ENCODE assay signal across 14 cellular contexts in genomic region chr14:73166399-73166798, GRCh38. TPM values are rescaled to one million over a fixed set of nuclear protein-coding genes. Genes with fewer than 3 reads are reported as not detected.
A peak's percentile ranks its signal among the peaks of the same experiment; 100 is the strongest.
DNase-seq lines count a peak whose midpoint lies in the region; ATAC-seq and TF ChIP-seq lines count a peak whose summit lies in the region.
"Had no signal": no experiment of that assay in that cellular context is flagged by ENCODE, and none has a peak within 500 bp of the region (broad histone marks: within the 10 kb centered on the region; RNA-seq: fewer than 3 reads in every experiment).

No MANE protein-coding gene starts in this region.

- no peak overlapping the region for H3K27ac Mint-ChIP-seq in T-helper 17 cell
- no peak overlapping the region for H3K27ac Mint-ChIP-seq in activated naive CD8-positive, alpha-beta T cell treated with anti-CD3 and anti-CD28 coated beads for 36 hours
- H3K27ac Mint-ChIP-seq: GM23338 had no signal

- H3K27ac ChIP-seq in RWPE1, result no peak overlapping the region
- H3K27ac ChIP-seq in caudate nucleus (ENCODE audit: low read depth, low read length), result peak overlapping the region; percentile 65
- H3K27ac ChIP-seq in substantia nigra (ENCODE audit: low read depth, low read length, poor library complexity, severe bottlenecking), result peak overlapping the region; percentile 98
- H3K27ac ChIP-seq: BLaER1 had no signal

- no peaks in the 10 kb centered on the region for H3K27me3 Mint-ChIP-seq in T-helper 17 cell
- H3K27me3 Mint-ChIP-seq in activated naive CD8-positive, alpha-beta T cell treated with anti-CD3 and anti-CD28 coated beads for 36 hours, result no peaks in the 10 kb centered on the region
- H3K27me3 Mint-ChIP-seq: CD8-positive, alpha-beta memory T cell had no signal

- POLR2A ChIA-PET in RWPE1 (lab: Yijun Ruan, JAX; ENCODE audit: low non-redundant PET), result no interaction called here

- no peak overlapping the region for H3K4me3 Mint-ChIP-seq in T-helper 17 cell
- H3K4me3 Mint-ChIP-seq in activated naive CD8-positive, alpha-beta T cell treated with anti-CD3 and anti-CD28 coated beads for 36 hours, result no peak overlapping the region
- H3K4me3 Mint-ChIP-seq: CD8-positive, alpha-beta memory T cell; GM23338 had no signal

- no peak for ATAC-seq in T-helper 17 cell
- ATAC-seq: GM23338 had no signal

- DNase-seq in RWPE1 (ENCODE audit: low spot score) (peak; percentile 29), caudate nucleus (lab: John Stamatoyannopoulos, UW) (no peak), iris pigment epithelial cell (ENCODE audit: low read depth) (peak; percentile 35), substantia nigra (lab: John Stamatoyannopoulos, UW) (no peak), T-helper 17 cell (no peak), kidney glomerular epithelial cell (lab: John Stamatoyannopoulos, UW) (no peak)
- no peak for DNase-seq in activated naive CD8-positive, alpha-beta T cell treated with anti-CD3 and anti-CD28 coated beads for 36 hours
- DNase-seq: 8988T; AML-193; CD8-positive, alpha-beta memory T cell; DMS53; H7 had no signal

- H3K9me3 ChIP-seq in T-helper 17 cell (ENCODE audit: control insufficient read depth, low read length, poor library complexity, severe bottlenecking), result no peaks in the 10 kb centered on the region
- H3K9me3 ChIP-seq: BLaER1 had no signal

- CTCF ChIA-PET in RWPE1 (lab: Yijun Ruan, JAX), result interaction anchor here (0.6 kb wide), 1 partner anchor 763 kb away, joined by 3 read pairs; no protein-coding TSS in a partner anchor

- no peak for TF ChIP-seq CTCF in RWPE1 (conservative IDR thresholded peaks at IDR 0.05; ENCODE audit: low read depth)

- H3K9me3 Mint-ChIP-seq in activated naive CD8-positive, alpha-beta T cell treated with anti-CD3 and anti-CD28 coated beads for 36 hours, result no peaks in the 10 kb centered on the region
- H3K9me3 Mint-ChIP-seq: CD8-positive, alpha-beta memory T cell; GM23338 had no signal

- H3K4me1 Mint-ChIP-seq in T-helper 17 cell, result peaks cover 12% of the 10 kb centered on the region
- H3K4me1 Mint-ChIP-seq in activated naive CD8-positive, alpha-beta T cell treated with anti-CD3 and anti-CD28 coated beads for 36 hours, result no peaks in the 10 kb centered on the region

- peaks cover 18% of the 10 kb centered on the region for H3K36me3 Mint-ChIP-seq in T-helper 17 cell (ENCODE audit: low read depth)
- peaks cover 2% of the 10 kb centered on the region for H3K36me3 Mint-ChIP-seq in activated naive CD8-positive, alpha-beta T cell treated with anti-CD3 and anti-CD28 coated beads for 36 hours

RNA-seq across cellular contexts. Expression of gene PSEN1, which starts 30.1 kb away (rescaled TPM):
- 10 to 100 TPM; 31.6 to 32.1 TPM for total RNA-seq in T-helper 17 cell
- 10 to 100 TPM; 23.5 to 23.7 TPM for total RNA-seq in activated naive CD8-positive, alpha-beta T cell treated with anti-CD3 and anti-CD28 coated beads for 36 hours

Comparison
In these comparisons a context has a peak if more than half of its experiments do, and no peak if none do; other contexts are left out.
1. DNase-seq: peak in RWPE1 (single experiment) and iris pigment epithelial cell (single experiment); none in caudate nucleus (0 of 61), substantia nigra (0 of 49), T-helper 17 cell (0 of 3), activated naive CD8-positive, alpha-beta T cell treated with anti-CD3 and anti-CD28 coated beads for 36 hours (single experiment) and kidney glomerular epithelial cell (single experiment).